2 cellular contexts compared by ENCODE assay signal in genomic region chr17:40058151-40058784, GRCh38.
TF ChIP-seq lines count a peak whose summit lies in the region.

No MANE protein-coding gene starts in this region.

TF ChIP-seq in IMR-90, 13 proteins besides CTCF, POLR2A, EP300 and RAD21:
- TF ChIP-seq SMC3 (IDR thresholded peaks at IDR 0.05; ENCODE audit: low read depth, low read length): no peak
- TF ChIP-seq MXI1 (IDR thresholded peaks at IDR 0.05; ENCODE audit: borderline replicate concordance, low read depth, low read length): no peak
- TF ChIP-seq MAZ (IDR thresholded peaks at IDR 0.05; ENCODE audit: borderline replicate concordance, low read depth, low read length): no peak
- no peak for TF ChIP-seq BHLHE40 (IDR thresholded peaks at IDR 0.05; ENCODE audit: low read depth, low read length)
- TF ChIP-seq, protein P1, sequence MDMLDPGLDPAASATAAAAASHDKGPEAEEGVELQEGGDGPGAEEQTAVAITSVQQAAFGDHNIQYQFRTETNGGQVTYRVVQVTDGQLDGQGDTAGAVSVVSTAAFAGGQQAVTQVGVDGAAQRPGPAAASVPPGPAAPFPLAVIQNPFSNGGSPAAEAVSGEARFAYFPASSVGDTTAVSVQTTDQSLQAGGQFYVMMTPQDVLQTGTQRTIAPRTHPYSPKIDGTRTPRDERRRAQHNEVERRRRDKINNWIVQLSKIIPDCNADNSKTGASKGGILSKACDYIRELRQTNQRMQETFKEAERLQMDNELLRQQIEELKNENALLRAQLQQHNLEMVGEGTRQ (IDR thresholded peaks at IDR 0.05; ENCODE audit: low read depth, low read length): no peak
- TF ChIP-seq NFE2L2 (IDR thresholded peaks at IDR 0.05; ENCODE audit: low read depth, low read length): no peak
- TF ChIP-seq MAFK (IDR thresholded peaks at IDR 0.05; ENCODE audit: low read depth, low read length): no peak
- no peak for TF ChIP-seq CEBPB (IDR thresholded peaks at IDR 0.05; ENCODE audit: low read depth, low read length)
- TF ChIP-seq RFX5 (IDR thresholded peaks at IDR 0.05; ENCODE audit: low read depth, low read length): no peak
- no peak for TF ChIP-seq ELK1 (IDR thresholded peaks at IDR 0.05; ENCODE audit: borderline replicate concordance, low read depth, low read length)
- no peak for TF ChIP-seq FOS (IDR thresholded peaks at IDR 0.05; ENCODE audit: low read depth, low read length)
- TF ChIP-seq RCOR1 (IDR thresholded peaks at IDR 0.05; ENCODE audit: insufficient replicate concordance, low read length): no peak

TF ChIP-seq in HepG2, 621 proteins besides CTCF, POLR2A, EP300 and RAD21:
- 0 out of 2 replicates have a peak, but pooled peaks have one; percentile 59 for TF ChIP-seq IRF1 (CRISPR knock-in tag; IDR thresholded peaks at IDR 0.05; ENCODE audit: low read depth)
- TF ChIP-seq CEBPB (IDR thresholded peaks at IDR 0.05; ENCODE audit: borderline replicate concordance, low read depth, low read length): no peak
